ENCODE assay signal across 20 cellular contexts in the genomic region with DNA sequence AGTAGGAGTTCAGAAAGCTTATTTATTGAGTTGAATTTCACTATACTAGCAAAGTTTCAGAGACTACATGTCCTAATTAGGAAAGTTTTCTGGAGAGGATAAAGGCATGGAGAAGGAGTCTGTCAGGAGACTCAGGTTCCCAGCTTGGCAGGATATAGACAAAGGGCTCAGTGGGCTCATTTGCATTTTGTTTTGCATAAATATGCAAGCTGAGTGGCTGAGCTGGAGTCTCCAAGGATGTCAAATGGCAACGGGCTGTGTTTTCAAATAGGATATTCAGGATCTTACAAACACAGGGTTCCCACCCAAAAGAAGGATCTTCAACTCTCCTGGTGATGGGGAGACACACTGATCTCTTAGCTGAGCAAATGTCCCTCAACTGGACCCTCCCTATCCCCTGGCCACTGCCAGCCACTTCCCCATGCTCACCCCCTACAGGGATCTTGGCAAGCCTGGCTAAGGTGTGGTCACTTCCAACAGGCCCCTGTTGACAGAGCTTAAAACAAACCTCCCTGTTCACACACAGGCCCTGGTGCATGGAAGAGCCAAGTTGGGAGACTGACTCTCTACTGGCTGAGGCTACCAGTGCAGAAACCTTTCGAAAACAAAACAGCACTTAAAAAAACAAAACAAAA.
DNase-seq lines count a peak whose midpoint lies in the region; ATAC-seq and TF ChIP-seq lines count a peak whose summit lies in the region.
"Had no signal": no experiment of that assay in that cellular context is flagged by ENCODE, and none has a peak within 500 bp of the region (broad histone marks: within the 10 kb centered on the region; RNA-seq: fewer than 3 reads in every experiment).

No MANE protein-coding gene starts in this region.

- H3K4me1 ChIP-seq in adrenal gland (replicated peaks in 1 of 2): no peaks in the 10 kb centered on the region
- H3K4me1 ChIP-seq: left lung, upper lobe of left lung had no signal

- no peak overlapping the region for H3K4me3 ChIP-seq in adrenal gland
- H3K4me3 ChIP-seq: gastroesophageal sphincter, left lung, upper lobe of left lung had no signal

- no peaks in the 10 kb centered on the region for H3K27me3 ChIP-seq in adrenal gland
- H3K27me3 ChIP-seq: left lung, upper lobe of left lung had no signal

- TF ChIP-seq CTCF in mesothelial cell of epicardium (IDR thresholded peaks at IDR 0.05; ENCODE audit: unreplicated experiment) (no peak), adrenal gland (IDR thresholded peaks at IDR 0.05) (no peak)

- ATAC-seq in GM18511 (IDR thresholded peaks at IDR 0.05; ENCODE audit: unreplicated experiment): no peak
- ATAC-seq: gastroesophageal sphincter, left lung, Panc1, sciatic nerve had no signal

- H3K4me3 Mint-ChIP-seq in mesothelial cell of epicardium: no peak overlapping the region
- H3K4me3 Mint-ChIP-seq: activated naive CD8-positive, alpha-beta T cell treated with anti-CD3 and anti-CD28 coated beads for 36 hours; T-helper 2 cell treated with Interferon-gamma antibody and Interleukin-4, amounts not matched to agents 5 μg/mL and 100 μg/mL, for 36 hours had no signal

- H3K36me3 Mint-ChIP-seq in mesothelial cell of epicardium: no peaks in the 10 kb centered on the region
- H3K36me3 Mint-ChIP-seq: activated naive CD8-positive, alpha-beta T cell treated with anti-CD3 and anti-CD28 coated beads for 36 hours had no signal

- intact Hi-C loops in adrenal gland (cut with DNase I): no loop called here

- H3K27ac Mint-ChIP-seq in mesothelial cell of epicardium: no peak overlapping the region
- H3K27ac Mint-ChIP-seq: activated naive CD8-positive, alpha-beta T cell treated with anti-CD3 and anti-CD28 coated beads for 36 hours; T-helper 2 cell treated with Interferon-gamma antibody and Interleukin-4, amounts not matched to agents 5 μg/mL and 100 μg/mL, for 36 hours had no signal

- no peaks in the 10 kb centered on the region for H3K36me3 ChIP-seq in adrenal gland (replicated peaks in 1 of 2)
- H3K36me3 ChIP-seq: gastroesophageal sphincter, left lung, upper lobe of left lung had no signal

- H3K9me3 Mint-ChIP-seq in mesothelial cell of epicardium: no peaks in the 10 kb centered on the region

- no peaks in the 10 kb centered on the region for H3K27me3 Mint-ChIP-seq in mesothelial cell of epicardium (ENCODE audit: low read depth)
- H3K27me3 Mint-ChIP-seq: activated naive CD8-positive, alpha-beta T cell treated with anti-CD3 and anti-CD28 coated beads for 36 hours had no signal

- peaks cover 7% of the 10 kb centered on the region for H3K4me1 Mint-ChIP-seq in mesothelial cell of epicardium
- H3K4me1 Mint-ChIP-seq: activated naive CD8-positive, alpha-beta T cell treated with anti-CD3 and anti-CD28 coated beads for 36 hours had no signal

- peak overlapping the region; percentile 74 for H3K27ac ChIP-seq in caudate nucleus (ENCODE audit: low read depth, low read length)
- no peak overlapping the region for H3K27ac ChIP-seq in adrenal gland
- H3K27ac ChIP-seq: gastroesophageal sphincter, left lung, upper lobe of left lung had no signal

- DNase-seq in COR-L47 (lab: John Stamatoyannopoulos, UW) (peak; percentile 82), NCI-H146 (lab: John Stamatoyannopoulos, UW) (peak; percentile 83), caudate nucleus (lab: John Stamatoyannopoulos, UW) (peak in 13 of 61 donors; percentile 9 to 68 (median 28)), mucosa of gallbladder (ENCODE audit: low spot score) (peak; percentile 31), mesothelial cell of epicardium (ENCODE audit: low spot score in 2 of 2, unreplicated experiment in 2 of 2) (no peak), HT-29 (ENCODE audit: low spot score) (no peak), adrenal gland (no peak)
- DNase-seq: activated CD4-positive, CD25-positive, alpha-beta regulatory T cell treated with anti-CD3 and anti-CD28 coated beads, Interleukin-2, amount 50 U/mL, for 72 hours; activated CD8-positive, alpha-beta memory T cell treated with anti-CD3 and anti-CD28 coated beads for 24 hours; activated naive CD8-positive, alpha-beta T cell treated with anti-CD3 and anti-CD28 coated beads for 36 hours; left lung; NCI-H187; NCI-H524 treated with DMSO at 0.1 percent for 48 hours; stimulated activated naive CD4-positive, alpha-beta T cell; upper lobe of left lung had no signal

- TF ChIP-seq POLR2A in adrenal gland (IDR thresholded peaks at IDR 0.05): no peak

- no peaks in the 10 kb centered on the region for H3K9me3 ChIP-seq in adrenal gland (replicated peaks in 1 of 3)
- H3K9me3 ChIP-seq: gastroesophageal sphincter, left lung, upper lobe of left lung had no signal

- WGBS in adrenal gland, 4 donors: 32 to 63% (median 51%) methylated on average over 2 of the region's 2 CpGs

Comparison
In these comparisons a context has a peak if more than half of its experiments do, and no peak if none do; other contexts are left out.
1. DNase-seq: peak in COR-L47 (single experiment), NCI-H146 (single experiment) and mucosa of gallbladder (single experiment); none in mesothelial cell of epicardium (0 of 2), HT-29 (single experiment) and adrenal gland (0 of 7).